ENCODE assay signal across 8 cellular contexts in the genomic region with DNA sequence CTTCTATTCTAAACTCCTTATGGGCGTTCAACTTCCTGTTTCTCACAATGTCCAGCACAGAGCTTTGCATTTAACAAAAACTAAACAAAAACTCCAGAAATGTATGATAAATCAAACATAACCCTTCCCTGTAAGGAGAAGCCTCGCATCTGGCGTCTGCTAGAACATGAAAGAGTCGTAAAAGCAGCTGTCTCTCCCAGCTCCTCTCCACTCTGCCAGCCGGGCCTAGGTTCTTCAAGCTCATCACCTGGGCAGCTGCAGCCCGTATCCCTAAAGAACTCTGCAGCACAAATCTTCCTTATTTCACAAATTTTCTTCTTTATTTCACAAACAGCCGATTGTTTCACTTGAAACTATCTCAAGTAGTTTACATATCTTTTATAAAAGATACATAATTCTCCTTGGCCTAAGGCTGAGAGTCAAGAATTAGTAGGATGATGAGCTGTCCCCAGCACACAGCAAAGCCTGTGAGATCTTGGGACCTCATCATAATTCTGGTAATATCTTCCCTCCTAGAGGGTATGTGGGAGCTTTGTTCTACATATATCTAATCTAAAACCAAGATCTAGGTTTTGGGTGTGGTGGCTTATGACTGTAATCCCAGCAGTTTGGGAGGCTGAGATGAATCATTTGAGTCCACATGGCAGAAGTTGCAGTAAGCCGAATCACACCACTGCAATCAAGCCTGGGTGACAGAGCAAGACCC. TPM values are rescaled to one million over a fixed set of nuclear protein-coding genes. Genes with fewer than 3 reads are reported as not detected.
DNase-seq lines count a peak whose midpoint lies in the region; ATAC-seq, FAIRE-seq and TF ChIP-seq lines count a peak whose summit lies in the region.

No MANE protein-coding gene starts in this region.

- no peaks in the 10 kb centered on the region for H3K9me3 Mint-ChIP-seq in activated naive CD4-positive, alpha-beta T cell treated with anti-CD3 and anti-CD28 coated beads, Interleukin-2, amount 10 ng/mL, durations not matched to agents 7 days and 5 days
- peaks cover 3% of the 10 kb centered on the region; the same call in 1 of the 2 replicates for H3K9me3 Mint-ChIP-seq in WTC11

- TF ChIP-seq CTCF in keratinocyte (optimal IDR thresholded peaks at IDR 0.05 in 1 of 3, IDR thresholded peaks at IDR 0.05 in 1 of 3, conservative IDR thresholded peaks at IDR 0.05 in 1 of 3; ENCODE audit: extremely low read depth in 1 of 3, insufficient read depth in 2 of 3, low read length in 3 of 3) (no peak), upper lobe of left lung (IDR thresholded peaks at IDR 0.05) (no peak), Peyer's patch (IDR thresholded peaks at IDR 0.05) (no peak), WTC11 (IDR thresholded peaks at IDR 0.05) (no peak)

- H3K27me3 ChIP-seq in keratinocyte (ENCODE audit: control insufficient read depth, extremely low read depth, insufficient read depth, low read length), result no peaks in the 10 kb centered on the region
- H3K27me3 ChIP-seq in upper lobe of left lung, result no peaks in the 10 kb centered on the region
- no peaks in the 10 kb centered on the region for H3K27me3 ChIP-seq in Peyer's patch

- H3K27me3 Mint-ChIP-seq in activated naive CD4-positive, alpha-beta T cell treated with anti-CD3 and anti-CD28 coated beads, Interleukin-2, amount 10 ng/mL, durations not matched to agents 7 days and 5 days, result no peaks in the 10 kb centered on the region
- H3K27me3 Mint-ChIP-seq in WTC11 (ENCODE audit: low read depth), result peaks cover 6% of the 10 kb centered on the region

- no peak for TF ChIP-seq POLR2A in upper lobe of left lung (IDR thresholded peaks at IDR 0.05)
- no peak for TF ChIP-seq POLR2A in Peyer's patch (IDR thresholded peaks at IDR 0.05)

- peaks cover 59% of the 10 kb centered on the region for H3K36me3 Mint-ChIP-seq in activated naive CD4-positive, alpha-beta T cell treated with anti-CD3 and anti-CD28 coated beads, Interleukin-2, amount 10 ng/mL, durations not matched to agents 7 days and 5 days
- peaks cover 16% of the 10 kb centered on the region for H3K36me3 Mint-ChIP-seq in WTC11

- TF ChIP-seq EP300 in upper lobe of left lung (IDR thresholded peaks at IDR 0.05), result no peak

- H3K4me3 Mint-ChIP-seq in activated naive CD4-positive, alpha-beta T cell treated with anti-CD3 and anti-CD28 coated beads, Interleukin-2, amount 10 ng/mL, durations not matched to agents 7 days and 5 days, result no peak overlapping the region
- H3K4me3 Mint-ChIP-seq in WTC11, result no peak overlapping the region

- POLR2A ChIA-PET in WTC11 (lab: Charles Lee), result no interaction called here

- H3K9ac ChIP-seq in keratinocyte (ENCODE audit: control insufficient read depth, extremely low read depth, insufficient read depth, low read length), result peak overlapping the region; percentile 55

- WGBS in upper lobe of left lung, 2 donors, result 54 to 57% methylated on average over 8 of the region's 8 CpGs

- DNase-seq in activated CD8-positive, alpha-beta memory T cell treated with anti-CD3 and anti-CD28 coated beads, Interleukin-2, amount 50 U/mL, for 24 hours (ENCODE audit: extremely low read depth), result peak; percentile 31
- DNase-seq in activated CD8-positive, alpha-beta memory T cell treated with anti-CD3 and anti-CD28 coated beads, Interleukin-2, amount 50 U/mL, for 48 hours, result no peak
- peak; percentile 48 for DNase-seq in activated naive CD4-positive, alpha-beta T cell treated with anti-CD3 and anti-CD28 coated beads, Interleukin-2, amount 10 ng/mL, durations not matched to agents 7 days and 5 days
- no peak for DNase-seq in keratinocyte (ENCODE audit: low read depth, low spot score)
- DNase-seq in upper lobe of left lung, result no peak
- DNase-seq in Peyer's patch, result no peak
- DNase-seq in WTC11 (ENCODE audit: low spot score), result no peak

- ATAC-seq in upper lobe of left lung (ENCODE audit: low FRiP score in 2 of 2) (peak; percentile 11 to 80), GM21737 (IDR thresholded peaks at IDR 0.05; ENCODE audit: unreplicated experiment) (no peak), WTC11 (no peak)

- no peaks in the 10 kb centered on the region for H3K9me3 ChIP-seq in keratinocyte (ENCODE audit: control insufficient read depth, low read depth, low read length)
- H3K9me3 ChIP-seq in upper lobe of left lung, result no peaks in the 10 kb centered on the region
- no peaks in the 10 kb centered on the region for H3K9me3 ChIP-seq in Peyer's patch

- FAIRE-seq in keratinocyte (lab: Jason Lieb, UNC), result no peak

- H3K9me1 ChIP-seq in keratinocyte (ENCODE audit: control insufficient read depth, extremely low read depth, insufficient read depth, low read length), result no peaks in the 10 kb centered on the region

- peaks cover 26% of the 10 kb centered on the region for H3K79me2 ChIP-seq in keratinocyte (ENCODE audit: control insufficient read depth, insufficient read depth, low read length)

- H3K27ac Mint-ChIP-seq in activated naive CD4-positive, alpha-beta T cell treated with anti-CD3 and anti-CD28 coated beads, Interleukin-2, amount 10 ng/mL, durations not matched to agents 7 days and 5 days, result peak overlapping the region; percentile 80
- no peak overlapping the region for H3K27ac Mint-ChIP-seq in WTC11

- CTCF ChIA-PET in activated naive CD4-positive, alpha-beta T cell treated with anti-CD3 and anti-CD28 coated beads, Interleukin-2, amount 10 ng/mL, durations not matched to agents 7 days and 5 days (lab: Charles Lee), result interaction anchor here (0.6 to 5.1 kb wide), 12 partner anchors 10 to 570 kb away, joined by 3 to 30 read pairs (median 4); partner anchors contain the start of gene ANXA2
- CTCF ChIA-PET in WTC11 (lab: Charles Lee), result interaction anchor here (0.5 to 2.8 kb wide), 3 partner anchors 48 to 158 kb away, joined by 3 to 15 read pairs (median 4); no protein-coding TSS in a partner anchor

- H3K4me3 ChIP-seq in keratinocyte (ENCODE audit: control insufficient read depth in 2 of 3, extremely low read depth in 1 of 3, insufficient read depth in 2 of 3, low read depth in 1 of 3, low read length in 3 of 3) (no peak overlapping the region), upper lobe of left lung (no peak overlapping the region), Peyer's patch (no peak overlapping the region)

- H3K27ac ChIP-seq in keratinocyte (ENCODE audit: control insufficient read depth, insufficient read depth, low read length), result peak overlapping the region; percentile 93
- H3K27ac ChIP-seq in upper lobe of left lung, result peak overlapping the region; percentile 1 to 72 (median 32)
- peak overlapping the region in 1 of 4 donors; percentile 21 for H3K27ac ChIP-seq in Peyer's patch

- H3K4me1 ChIP-seq in keratinocyte (ENCODE audit: control insufficient read depth, extremely low read depth, insufficient read depth, low read length) (peaks cover 14% of the 10 kb centered on the region), upper lobe of left lung (peaks cover 17 to 24% (median 18%) of the 10 kb centered on the region in 4 donors), Peyer's patch (peaks cover 0 to 42% (median 2%) of the 10 kb centered on the region in 4 donors)

- dilution Hi-C loops in keratinocyte (cut with MboI; ENCODE audit: extremely low pct_ligation_motif_present, low sequenced_read_pairs), result no loop called here

- peaks cover 60% of the 10 kb centered on the region for H4K20me1 ChIP-seq in keratinocyte (ENCODE audit: control insufficient read depth, extremely low read depth, insufficient read depth, low read length)

- peaks cover 33% of the 10 kb centered on the region for H3K4me1 Mint-ChIP-seq in activated naive CD4-positive, alpha-beta T cell treated with anti-CD3 and anti-CD28 coated beads, Interleukin-2, amount 10 ng/mL, durations not matched to agents 7 days and 5 days
- H3K4me1 Mint-ChIP-seq in WTC11, result no peaks in the 10 kb centered on the region

- peak overlapping the region; percentile 6 for H3K4me2 ChIP-seq in keratinocyte (ENCODE audit: control insufficient read depth, extremely low read depth, insufficient read depth, low read depth, low read length)

- H3K36me3 ChIP-seq in keratinocyte (ENCODE audit: control insufficient read depth in 2 of 2, extremely low read depth in 1 of 2, insufficient read depth in 2 of 2, low read length in 2 of 2), result peaks cover 39 to 62% of the 10 kb centered on the region in 2 experiments
- peaks cover 9 to 75% (median 53%) of the 10 kb centered on the region in 4 donors for H3K36me3 ChIP-seq in upper lobe of left lung
- H3K36me3 ChIP-seq in Peyer's patch, result peaks cover 0 to 65% (median 3%) of the 10 kb centered on the region in 3 donors

- no peak overlapping the region for H2AFZ ChIP-seq in keratinocyte (ENCODE audit: control insufficient read depth, low read length)

TF ChIP-seq in WTC11, 78 proteins besides CTCF, POLR2A, EP300 and RAD21 (continues in another document):
- no peak for TF ChIP-seq SP1 (CRISPR knock-in tag; conservative IDR thresholded peaks at IDR 0.05)
- TF ChIP-seq, protein P1, sequence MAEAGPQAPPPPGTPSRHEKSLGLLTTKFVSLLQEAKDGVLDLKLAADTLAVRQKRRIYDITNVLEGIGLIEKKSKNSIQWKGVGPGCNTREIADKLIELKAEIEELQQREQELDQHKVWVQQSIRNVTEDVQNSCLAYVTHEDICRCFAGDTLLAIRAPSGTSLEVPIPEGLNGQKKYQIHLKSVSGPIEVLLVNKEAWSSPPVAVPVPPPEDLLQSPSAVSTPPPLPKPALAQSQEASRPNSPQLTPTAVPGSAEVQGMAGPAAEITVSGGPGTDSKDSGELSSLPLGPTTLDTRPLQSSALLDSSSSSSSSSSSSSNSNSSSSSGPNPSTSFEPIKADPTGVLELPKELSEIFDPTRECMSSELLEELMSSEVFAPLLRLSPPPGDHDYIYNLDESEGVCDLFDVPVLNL (CRISPR knock-in tag; IDR thresholded peaks at IDR 0.05; ENCODE audit: borderline replicate concordance, low read depth), result no peak
- TF ChIP-seq, protein P2, sequence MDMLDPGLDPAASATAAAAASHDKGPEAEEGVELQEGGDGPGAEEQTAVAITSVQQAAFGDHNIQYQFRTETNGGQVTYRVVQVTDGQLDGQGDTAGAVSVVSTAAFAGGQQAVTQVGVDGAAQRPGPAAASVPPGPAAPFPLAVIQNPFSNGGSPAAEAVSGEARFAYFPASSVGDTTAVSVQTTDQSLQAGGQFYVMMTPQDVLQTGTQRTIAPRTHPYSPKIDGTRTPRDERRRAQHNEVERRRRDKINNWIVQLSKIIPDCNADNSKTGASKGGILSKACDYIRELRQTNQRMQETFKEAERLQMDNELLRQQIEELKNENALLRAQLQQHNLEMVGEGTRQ (CRISPR knock-in tag; IDR thresholded peaks at IDR 0.05), result no peak
- TF ChIP-seq ZNF671 (CRISPR knock-in tag; IDR thresholded peaks at IDR 0.05), result no peak

RNA-seq across cellular contexts. Expression of gene ANXA2, which starts 35.3 kb away (rescaled TPM):
- polyA plus RNA-seq in keratinocyte, result 10,132 to 15,949 TPM (median 11,017 TPM) in 3 replicates
- polyA plus RNA-seq in keratinocyte (2011; ENCODE audit: low read depth), result 4,066 TPM
- 14,846 and 18,096 TPM in 2 replicates for polyA plus RNA-seq in keratinocyte (2011; cell fraction: cytosol; rRNA removed)
- polyA plus RNA-seq in keratinocyte (2011; cell fraction: nucleus; rRNA removed), result 11,086 and 11,309 TPM in 2 replicates
- polyA plus RNA-seq in keratinocyte (2012; ENCODE audit: low replicate concordance), result 4,107 and 9,800 TPM in 2 replicates
- 5,148 to 8,880 TPM (median 8,598 TPM) in 3 replicates for polyA minus RNA-seq in keratinocyte
- 5,055 TPM for polyA minus RNA-seq in keratinocyte (2011; cell fraction: cytosol; rRNA and poly(A)+ RNA removed)
- 2,602 and 4,474 TPM in 2 replicates for polyA minus RNA-seq in keratinocyte (2011; cell fraction: nucleus; rRNA and poly(A)+ RNA removed)
- total RNA-seq in upper lobe of left lung (1,000 to 10,000 TPM in 4 of 6 donors, 100 to 1,000 TPM in 2; 394 to 1,774 (median 1,094) TPM), Peyer's patch (100 to 1,000 TPM; 564 to 802 (median 681) TPM), WTC11 (2021) (116 to 152 TPM (median 119 TPM) in 3 replicates)

Comparison
In these comparisons a context has a peak if more than half of its experiments do, and no peak if none do; other contexts are left out.
1. DNase-seq: peak in activated CD8-positive, alpha-beta memory T cell treated with anti-CD3 and anti-CD28 coated beads, Interleukin-2, amount 50 U/mL, for 24 hours (single experiment) and activated naive CD4-positive, alpha-beta T cell treated with anti-CD3 and anti-CD28 coated beads, Interleukin-2, amount 10 ng/mL, durations not matched to agents 7 days and 5 days (single experiment); none in activated CD8-positive, alpha-beta memory T cell treated with anti-CD3 and anti-CD28 coated beads, Interleukin-2, amount 50 U/mL, for 48 hours (single experiment), keratinocyte (single experiment), upper lobe of left lung (0 of 2), Peyer's patch (0 of 3) and WTC11 (single experiment).
2. ATAC-seq: peak in upper lobe of left lung (2 of 2); none in GM21737 (single experiment) and WTC11 (single experiment).